10 cellular contexts compared by ENCODE assay signal in genomic region chr11:118406599-118407166, GRCh38. TPM values are rescaled to one million over a fixed set of nuclear protein-coding genes. Genes with fewer than 3 reads are reported as not detected.
DNase-seq lines count a peak whose midpoint lies in the region; ATAC-seq, FAIRE-seq and TF ChIP-seq lines count a peak whose summit lies in the region.
"Had no signal": no experiment of that assay in that cellular context is flagged by ENCODE, and none has a peak within 500 bp of the region (broad histone marks: within the 10 kb centered on the region; RNA-seq: fewer than 3 reads in every experiment).

No MANE protein-coding gene starts in this region.

- FAIRE-seq in GM19239 (lab: Jason Lieb, UNC) = peak; percentile 76

- no peaks in the 10 kb centered on the region for H3K9me3 ChIP-seq in upper lobe of right lung

- DNase-seq in AG09309 (ENCODE audit: low read depth) (peak; percentile 14), GM19239 (ENCODE audit: insufficient read length, low spot score) (no peak), NCI-H345 treated with DMSO at 0.1 percent for 48 hours (lab: John Stamatoyannopoulos, UW; ENCODE audit: unreplicated experiment) (peak; percentile 99), fibroblast of peridontal ligament (ENCODE audit: extremely low read depth) (peak; percentile 57), upper lobe of right lung (no peak), NCI-H446 (lab: John Stamatoyannopoulos, UW) (no peak)
- no peak for DNase-seq in activated T-cell treated with anti-CD3 and anti-CD28 coated beads, Interleukin-2, amount 50 U/mL, for 1 hour
- no peak for DNase-seq in activated effector memory CD4-positive, alpha-beta T cell treated with Interleukin-2 at 50 U/mL for 16 hours

- ATAC-seq in upper lobe of right lung = no peak
- ATAC-seq: activated CD4-positive, CD25-positive, alpha-beta regulatory T cell treated with anti-CD3 and anti-CD28 coated beads, Interleukin-2, amount 50 U/mL, for 24 hours had no signal

- intact Hi-C loops in upper lobe of right lung (cut with DNase I) = no loop called here

- peaks cover 54% of the 10 kb centered on the region for H3K36me3 ChIP-seq in upper lobe of right lung

- H3K4me3 ChIP-seq in AG09309 (ENCODE audit: control insufficient read depth, low read depth, low read length) (no peak overlapping the region), upper lobe of right lung (no peak overlapping the region)

- H3K27me3 ChIP-seq in upper lobe of right lung = no peaks in the 10 kb centered on the region

- H3K4me1 ChIP-seq in upper lobe of right lung = peaks cover 22% of the 10 kb centered on the region

- H3K27ac ChIP-seq in upper lobe of right lung = no peak overlapping the region
- H3K27ac ChIP-seq: KMS-11 had no signal

- no peak for TF ChIP-seq CTCF in AG09309 (IDR thresholded peaks at IDR 0.05; ENCODE audit: control insufficient read depth, insufficient read depth, low read depth, low read length, missing control alignments)
- TF ChIP-seq CTCF in upper lobe of right lung (IDR thresholded peaks at IDR 0.05) = no peak

RNA-seq across cellular contexts. Expression of gene ATP5MG, which starts 5.3 kb away (rescaled TPM):
- total RNA-seq in upper lobe of right lung = 140 TPM

RNA-seq across cellular contexts. Expression of gene KMT2A, which starts 29.6 kb away (rescaled TPM):
- 64.7 TPM for total RNA-seq in upper lobe of right lung

RNA-seq across cellular contexts. Expression of gene UBE4A, which starts 47.3 kb away (rescaled TPM):
- 40.0 TPM for total RNA-seq in upper lobe of right lung

Comparison
In these comparisons a context has a peak if more than half of its experiments do, and no peak if none do; other contexts are left out.
1. DNase-seq: peak in AG09309 (single experiment), NCI-H345 treated with DMSO at 0.1 percent for 48 hours (single experiment) and fibroblast of peridontal ligament (single experiment); none in GM19239 (single experiment), upper lobe of right lung (single experiment), activated T-cell treated with anti-CD3 and anti-CD28 coated beads, Interleukin-2, amount 50 U/mL, for 1 hour (single experiment), activated effector memory CD4-positive, alpha-beta T cell treated with Interleukin-2 at 50 U/mL for 16 hours (single experiment) and NCI-H446 (0 of 2).